Comparison of ENCODE assay signal across 27 cellular contexts in the genomic region with DNA sequence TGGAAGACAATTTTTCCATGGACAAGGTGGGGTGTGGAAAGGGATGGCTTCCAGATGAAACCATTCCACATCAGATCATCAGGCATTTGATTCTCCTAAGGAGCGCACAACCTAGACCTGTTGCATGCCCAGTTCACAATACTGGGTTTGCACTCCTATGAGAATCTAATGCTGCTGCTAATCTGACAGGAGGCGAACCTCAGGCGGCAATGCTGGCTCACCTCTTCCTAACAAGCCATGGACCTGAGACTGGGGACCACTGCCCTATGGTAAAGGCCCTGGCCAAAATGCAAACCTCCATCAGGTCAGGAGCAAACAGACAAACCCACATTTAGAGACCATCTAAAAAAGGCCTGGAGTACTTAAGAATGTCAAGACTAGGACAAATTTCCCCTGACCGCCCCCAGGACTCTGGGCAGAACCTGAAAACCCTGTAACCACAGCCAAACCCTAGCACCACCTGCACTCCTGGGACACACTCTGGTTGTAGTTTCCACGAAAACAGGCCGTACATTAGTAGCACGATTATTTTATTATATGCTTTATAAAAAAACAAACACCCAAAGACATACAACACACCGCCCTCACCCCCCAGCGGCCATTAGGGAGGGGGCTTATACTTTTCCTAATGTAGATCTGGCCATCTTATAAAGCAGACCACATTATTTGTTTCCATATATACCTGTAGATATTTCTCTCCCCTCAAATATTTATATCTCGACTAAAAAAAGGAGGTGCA. TPM values are rescaled to one million over a fixed set of nuclear protein-coding genes. Genes with fewer than 3 reads are reported as not detected.
A peak's percentile ranks its signal among the peaks of the same experiment; 100 is the strongest.
DNase-seq lines count a peak whose midpoint lies in the region; ATAC-seq and TF ChIP-seq lines count a peak whose summit lies in the region.
"Had no signal": no experiment of that assay in that cellular context is flagged by ENCODE, and none has a peak within 500 bp of the region (broad histone marks: within the 10 kb centered on the region; RNA-seq: fewer than 3 reads in every experiment).

No MANE protein-coding gene starts in this region.

- intact Hi-C loops in colonic mucosa (cut with DNase I), result no loop called here

- no peak for ATAC-seq in HG02588 (IDR thresholded peaks at IDR 0.05; ENCODE audit: unreplicated experiment)
- ATAC-seq: activated T-helper 17 cell treated with anti-CD3 and anti-CD28 coated beads, Interleukin-2, amount 50 U/mL, for 72 hours had no signal

- peaks cover 28% of the 10 kb centered on the region for H3K36me3 Mint-ChIP-seq in endothelial cell (ENCODE audit: low read depth, unreplicated experiment)

- no peaks in the 10 kb centered on the region for H3K27me3 ChIP-seq in BLaER1
- no peaks in the 10 kb centered on the region for H3K27me3 ChIP-seq in colonic mucosa
- H3K27me3 ChIP-seq: ascending aorta, hepatocyte, testis had no signal

- peaks cover 77% of the 10 kb centered on the region for H4K20me1 ChIP-seq in BLaER1

- peak overlapping the region; percentile 33; the same call in 1 of the 2 replicates for H3K9ac ChIP-seq in BLaER1
- no peak overlapping the region for H3K9ac ChIP-seq in colonic mucosa (ENCODE audit: low read depth in 2 of 2, low read length in 2 of 2)

- peaks cover 19% of the 10 kb centered on the region for H3K4me1 Mint-ChIP-seq in endothelial cell (ENCODE audit: unreplicated experiment)

- no peak overlapping the region for H3K27ac Mint-ChIP-seq in endothelial cell (ENCODE audit: unreplicated experiment)
- H3K27ac Mint-ChIP-seq: activated naive CD4-positive, alpha-beta T cell treated with anti-CD3 and anti-CD28 coated beads, Interleukin-2, amount 50 U/mL, for 24 hours; memory B cell had no signal

- H3K4me1 ChIP-seq in BLaER1 (peaks cover 100% of the 10 kb centered on the region), colonic mucosa (no peaks in the 10 kb centered on the region)

- H3K4me2 ChIP-seq in BLaER1, result peak overlapping the region; percentile 66
- H3K4me2 ChIP-seq: hepatocyte, PC-9 had no signal

- H3K9me3 Mint-ChIP-seq in endothelial cell (ENCODE audit: unreplicated experiment), result no peaks in the 10 kb centered on the region
- H3K9me3 Mint-ChIP-seq: activated naive CD4-positive, alpha-beta T cell treated with anti-CD3 and anti-CD28 coated beads, Interleukin-2, amount 50 U/mL, for 24 hours; activated T-helper 17 cell treated with anti-CD3 and anti-CD28 coated beads, Interleukin-2, amount 50 U/mL, for 72 hours; dendritic cell treated with granulocyte-macrophage colony-stimulating factor and Interleukin-4, amounts not matched to agents 40 ng/mL and 50 ng/mL, for 4 days; memory B cell had no signal

- peaks cover 1% of the 10 kb centered on the region for H3K27me3 Mint-ChIP-seq in endothelial cell (ENCODE audit: unreplicated experiment)
- H3K27me3 Mint-ChIP-seq: activated naive CD4-positive, alpha-beta T cell treated with anti-CD3 and anti-CD28 coated beads, Interleukin-2, amount 50 U/mL, for 24 hours; activated T-helper 17 cell treated with anti-CD3 and anti-CD28 coated beads, Interleukin-2, amount 50 U/mL, for 72 hours; dendritic cell treated with granulocyte-macrophage colony-stimulating factor and Interleukin-4, amounts not matched to agents 40 ng/mL and 50 ng/mL, for 4 days; memory B cell had no signal

- no peak overlapping the region for H3K4me3 Mint-ChIP-seq in endothelial cell (ENCODE audit: unreplicated experiment)
- H3K4me3 Mint-ChIP-seq: activated naive CD4-positive, alpha-beta T cell treated with anti-CD3 and anti-CD28 coated beads, Interleukin-2, amount 50 U/mL, for 24 hours; activated T-helper 17 cell treated with anti-CD3 and anti-CD28 coated beads, Interleukin-2, amount 50 U/mL, for 72 hours; dendritic cell treated with granulocyte-macrophage colony-stimulating factor and Interleukin-4, amounts not matched to agents 40 ng/mL and 50 ng/mL, for 4 days; memory B cell had no signal

- H3K4me3 ChIP-seq in BLaER1 (no peak overlapping the region), GM12865 (ENCODE audit: low read depth, low read length) (no peak overlapping the region), colonic mucosa (no peak overlapping the region)
- H3K4me3 ChIP-seq: ascending aorta, hepatocyte, PC-9, psoas muscle, testis had no signal

- H3K9me3 ChIP-seq in BLaER1 (no peaks in the 10 kb centered on the region), colonic mucosa (no peaks in the 10 kb centered on the region)
- H3K9me3 ChIP-seq: ascending aorta, psoas muscle, testis had no signal

- H3K27ac ChIP-seq in BLaER1 (peak overlapping the region; percentile 18; the same call in 1 of the 2 replicates), colonic mucosa (no peak overlapping the region)
- H3K27ac ChIP-seq: ascending aorta, C4-2B, hepatocyte, HL-60, PC-9, psoas muscle, testis had no signal

- no peak for TF ChIP-seq CTCF in GM12865 (IDR thresholded peaks at IDR 0.05; ENCODE audit: insufficient read depth, low read depth, low read length, missing control alignments)
- no peak for TF ChIP-seq CTCF in colonic mucosa (IDR thresholded peaks at IDR 0.05)
- no peak for TF ChIP-seq CTCF in endothelial cell (IDR thresholded peaks at IDR 0.05; ENCODE audit: unreplicated experiment)

- DNase-seq in GM12865 (ENCODE audit: low read depth) (peak; percentile 15), NCI-H82 (lab: John Stamatoyannopoulos, UW) (peak; percentile 40), colonic mucosa (peak; percentile 19), GM19238 (ENCODE audit: insufficient read length, low spot score) (no peak), NCI-H2081 (lab: John Stamatoyannopoulos, UW) (no peak), endothelial cell (ENCODE audit: low spot score) (no peak)
- DNase-seq: caudate nucleus; NCI-H1048; NCI-H1694; NCI-H510A treated with DMSO at 0.1 percent for 48 hours; NK-92 treated with Interleukin-12 subunit alpha and Interleukin-12 subunit beta, amount 100 ng/mL, for 24 hours; PC-9; psoas muscle; Right ventricle myocardium superior; stimulated activated CD4-positive, alpha-beta T cell treated with anti-CD3 and anti-CD28 coated beads, Interleukin-4, amount 100 ng/mL, for 4 hours; stimulated activated naive CD4-positive, alpha-beta T cell; testis had no signal

- H3K36me3 ChIP-seq in BLaER1 (peaks cover 60% of the 10 kb centered on the region), colonic mucosa (peaks cover 15% of the 10 kb centered on the region)

RNA-seq across cellular contexts. Expression of a gene that starts 27.3 kb away (rescaled TPM):
- total RNA-seq in colonic mucosa, result 100 to 1,000 TPM; 116 to 119 TPM
- total RNA-seq in endothelial cell (ENCODE audit: unreplicated experiment), result 61.7 TPM

RNA-seq across cellular contexts. Expression of a gene that starts 27.6 kb away (rescaled TPM):
- total RNA-seq in colonic mucosa, result 10 to 100 TPM; 20.5 to 21.1 TPM
- total RNA-seq in endothelial cell (ENCODE audit: unreplicated experiment), result 17.5 TPM

Comparison
In these comparisons a context has a peak if more than half of its experiments do, and no peak if none do; other contexts are left out.
1. DNase-seq: peak in GM12865 (single experiment), NCI-H82 (single experiment) and colonic mucosa (single experiment); none in GM19238 (single experiment), NCI-H2081 (0 of 2) and endothelial cell (single experiment).